27 cellular contexts compared by ENCODE assay signal in the genomic region with DNA sequence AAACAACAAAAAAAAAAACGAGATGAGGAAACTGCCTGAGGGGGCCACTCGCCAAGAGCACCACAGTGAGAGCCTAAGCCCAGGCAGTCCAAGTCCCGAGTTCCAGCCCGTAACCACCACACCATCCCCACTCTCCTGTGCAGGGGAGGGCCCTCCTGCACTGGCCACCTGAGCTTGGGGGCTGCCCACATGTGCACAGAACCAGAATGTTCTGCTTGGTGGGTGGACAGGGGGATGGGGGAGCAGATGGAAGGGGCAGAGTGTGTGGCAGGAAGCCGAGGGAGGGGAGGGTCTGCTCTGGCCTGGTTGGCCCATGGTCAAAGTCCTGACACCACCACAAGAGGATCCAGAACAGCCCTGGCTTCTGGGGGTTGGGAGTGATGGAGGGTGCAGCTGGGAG. TPM values are rescaled to one million over a fixed set of nuclear protein-coding genes. Genes with fewer than 3 reads are reported as not detected.
DNase-seq lines count a peak whose midpoint lies in the region; ATAC-seq and TF ChIP-seq lines count a peak whose summit lies in the region.
"Had no signal": no experiment of that assay in that cellular context is flagged by ENCODE, and none has a peak within 500 bp of the region (broad histone marks: within the 10 kb centered on the region; RNA-seq: fewer than 3 reads in every experiment).

No MANE protein-coding gene starts in this region.

- DNase-seq in M059J (ENCODE audit: low read depth) (peak; percentile 33), upper lobe of right lung (no peak), NCI-H1436 (lab: John Stamatoyannopoulos, UW) (no peak), RPMI8226 (no peak), MG63 (no peak)
- no peak for DNase-seq in naive thymus-derived CD8-positive, alpha-beta T cell
- DNase-seq: BE2C, Calu3, DMS79 treated with DMSO at 0.1 percent for 48 hours, GF-D8, Kasumi-1, MM.1S, NCI-H1417, NCI-H1694 treated with DMSO at 0.1 percent for 48 hours, NCI-H2081, NCI-H2171, NCI-H345, NCI-H510A treated with DMSO at 0.1 percent for 48 hours, NCI-H748 treated with DMSO at 0.1 percent for 48 hours, PC-3, SJCRH30 had no signal

- POLR2A ChIA-PET in HEK293 (lab: Yijun Ruan, JAX) = no interaction called here
- POLR2A ChIA-PET in naive thymus-derived CD8-positive, alpha-beta T cell (lab: Charles Lee) = interaction anchor here (0.7 to 6.9 kb wide), 6 partner anchors 13 to 843 kb away, joined by 3 to 44 read pairs (median 4); partner anchors contain the start of genes MRPS15 and TRAPPC3

- H3K4me3 Mint-ChIP-seq in naive thymus-derived CD8-positive, alpha-beta T cell = peak overlapping the region in 1 of 10 donors; percentile 30
- H3K4me3 Mint-ChIP-seq: GM23338 had no signal

- no peaks in the 10 kb centered on the region for H3K4me1 ChIP-seq in HEK293 (ENCODE audit: control insufficient read depth, insufficient read depth, low read length)
- H3K4me1 ChIP-seq in upper lobe of right lung = no peaks in the 10 kb centered on the region
- H3K4me1 ChIP-seq: BE2C, HAP-1 had no signal

- H3K4me3 ChIP-seq in HEK293 (ENCODE audit: low read depth, low read length) (no peak overlapping the region), upper lobe of right lung (no peak overlapping the region), MG63 (no peak overlapping the region)
- H3K4me3 ChIP-seq: GM23338, HAP-1, SJCRH30 had no signal

- CTCF ChIA-PET in HEK293 (lab: Yijun Ruan, JAX) = interaction anchor here (0.9 to 1.3 kb wide), 2 partner anchors 43 to 82 kb away, joined by 3 to 8 read pairs; partner anchors contain the start of gene TRAPPC3

- H3K9me3 ChIP-seq in HEK293 (ENCODE audit: control insufficient read depth, insufficient read depth, low read depth, low read length) (no peaks in the 10 kb centered on the region), upper lobe of right lung (no peaks in the 10 kb centered on the region), MG63 (no peaks in the 10 kb centered on the region)
- H3K9me3 ChIP-seq: BE2C, HAP-1, SJCRH30 had no signal

- no peak for ATAC-seq in naive thymus-derived CD8-positive, alpha-beta T cell
- peak; percentile 6 for ATAC-seq in upper lobe of right lung
- ATAC-seq: GM23338, PC-3, Right ventricle myocardium inferior, SK-N-SH treated with all-trans-retinoic acid at 6 μM for 48 hours had no signal

- peaks cover 19 to 41% (median 34%) of the 10 kb centered on the region in 4 donors for H3K4me1 Mint-ChIP-seq in naive thymus-derived CD8-positive, alpha-beta T cell
- H3K4me1 Mint-ChIP-seq: GM23338 had no signal

- H3K9me3 Mint-ChIP-seq in naive thymus-derived CD8-positive, alpha-beta T cell = no peaks in the 10 kb centered on the region
- H3K9me3 Mint-ChIP-seq: GM23338 had no signal

- H3K27me3 Mint-ChIP-seq in naive thymus-derived CD8-positive, alpha-beta T cell = no peaks in the 10 kb centered on the region

- TF ChIP-seq CTCF in HEK293 (tag by site-specific recombination; IDR thresholded peaks at IDR 0.05) (no peak), upper lobe of right lung (IDR thresholded peaks at IDR 0.05) (no peak)

- H3K27ac Mint-ChIP-seq in naive thymus-derived CD8-positive, alpha-beta T cell = peak overlapping the region in 6 of 10 donors; percentile 20 to 95 (median 74)
- H3K27ac Mint-ChIP-seq: GM23338 had no signal

- H3K27me3 ChIP-seq in upper lobe of right lung = no peaks in the 10 kb centered on the region
- no peaks in the 10 kb centered on the region for H3K27me3 ChIP-seq in MG63
- H3K27me3 ChIP-seq: BE2C, SJCRH30 had no signal

- H3K27ac ChIP-seq in HEK293 (ENCODE audit: extremely low read depth, low read depth, low read length) = no peak overlapping the region
- H3K27ac ChIP-seq in upper lobe of right lung = no peak overlapping the region
- H3K27ac ChIP-seq: HL-60, SJCRH30 had no signal

- H3K36me3 Mint-ChIP-seq in naive thymus-derived CD8-positive, alpha-beta T cell = no peaks in the 10 kb centered on the region

- H3K36me3 ChIP-seq in HEK293 (ENCODE audit: control insufficient read depth in 2 of 2, insufficient read depth in 1 of 2, low read length in 2 of 2) (no peaks in the 10 kb centered on the region), upper lobe of right lung (no peaks in the 10 kb centered on the region), MG63 (no peaks in the 10 kb centered on the region)
- H3K36me3 ChIP-seq: BE2C, HAP-1, SJCRH30 had no signal

- intact Hi-C loops in upper lobe of right lung (cut with DNase I) = no loop called here

TF ChIP-seq in HEK293, 187 proteins besides CTCF, POLR2A, EP300 and RAD21:
- TF ChIP-seq GLIS2 (tag by site-specific recombination; IDR thresholded peaks at IDR 0.05) (peak; percentile 47), EGR2 (tag by site-specific recombination; IDR thresholded peaks at IDR 0.05; ENCODE audit: low read depth) (0 out of 2 replicates have a peak, but pooled peaks have one; percentile 13), ZNF600 (tag by site-specific recombination; IDR thresholded peaks at IDR 0.05) (peak; percentile 56; the same call in 1 of the 2 replicates)
- TF ChIP-seq, protein P1, sequence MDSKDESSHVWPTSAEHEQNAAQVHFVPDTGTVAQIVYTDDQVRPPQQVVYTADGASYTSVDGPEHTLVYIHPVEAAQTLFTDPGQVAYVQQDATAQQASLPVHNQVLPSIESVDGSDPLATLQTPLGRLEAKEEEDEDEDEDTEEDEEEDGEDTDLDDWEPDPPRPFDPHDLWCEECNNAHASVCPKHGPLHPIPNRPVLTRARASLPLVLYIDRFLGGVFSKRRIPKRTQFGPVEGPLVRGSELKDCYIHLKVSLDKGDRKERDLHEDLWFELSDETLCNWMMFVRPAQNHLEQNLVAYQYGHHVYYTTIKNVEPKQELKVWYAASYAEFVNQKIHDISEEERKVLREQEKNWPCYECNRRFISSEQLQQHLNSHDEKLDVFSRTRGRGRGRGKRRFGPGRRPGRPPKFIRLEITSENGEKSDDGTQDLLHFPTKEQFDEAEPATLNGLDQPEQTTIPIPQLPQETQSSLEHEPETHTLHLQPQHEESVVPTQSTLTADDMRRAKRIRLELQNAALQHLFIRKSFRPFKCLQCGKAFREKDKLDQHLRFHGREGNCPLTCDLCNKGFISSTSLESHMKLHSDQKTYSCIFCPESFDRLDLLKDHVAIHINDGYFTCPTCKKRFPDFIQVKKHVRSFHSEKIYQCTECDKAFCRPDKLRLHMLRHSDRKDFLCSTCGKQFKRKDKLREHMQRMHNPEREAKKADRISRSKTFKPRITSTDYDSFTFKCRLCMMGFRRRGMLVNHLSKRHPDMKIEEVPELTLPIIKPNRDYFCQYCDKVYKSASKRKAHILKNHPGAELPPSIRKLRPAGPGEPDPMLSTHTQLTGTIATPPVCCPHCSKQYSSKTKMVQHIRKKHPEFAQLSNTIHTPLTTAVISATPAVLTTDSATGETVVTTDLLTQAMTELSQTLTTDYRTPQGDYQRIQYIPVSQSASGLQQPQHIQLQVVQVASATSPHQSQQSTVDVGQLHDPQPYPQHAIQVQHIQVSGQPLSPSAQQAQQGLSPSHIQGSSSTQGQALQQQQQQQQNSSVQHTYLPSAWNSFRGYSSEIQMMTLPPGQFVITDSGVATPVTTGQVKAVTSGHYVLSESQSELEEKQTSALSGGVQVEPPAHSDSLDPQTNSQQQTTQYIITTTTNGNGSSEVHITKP (tag by site-specific recombination; IDR thresholded peaks at IDR 0.05) = no peak
TF ChIP-seq in HEK293: peak in this region for 3.

RNA-seq across cellular contexts. Expression of gene ADPRS, which starts 17.6 kb away (rescaled TPM):
- 53.0 and 60.6 TPM in 2 replicates for total RNA-seq in M059J (2014; rRNA removed; shearing (Covaris generic))
- total RNA-seq in naive thymus-derived CD8-positive, alpha-beta T cell = 10 to 100 TPM; 28.3 to 30.4 TPM
- 10 to 100 TPM in 2 of 3 donors, 1 to 10 TPM in 1; 9.9 to 24.8 (median 11.5) TPM for polyA plus RNA-seq in naive thymus-derived CD8-positive, alpha-beta T cell
- 26.9 TPM for total RNA-seq in upper lobe of right lung
- 64.5 and 65.4 TPM in 2 replicates for total RNA-seq in MG63 (2014; rRNA removed; shearing (Covaris generic); ENCODE audit: low replicate concordance)

RNA-seq across cellular contexts. Expression of gene COL8A2, which starts 18.8 kb away (rescaled TPM):
- 1.7 and 2.2 TPM in 2 replicates for total RNA-seq in M059J (2014; rRNA removed; shearing (Covaris generic))
- under 1 TPM; 0.22 to 0.31 TPM for total RNA-seq in naive thymus-derived CD8-positive, alpha-beta T cell
- polyA plus RNA-seq in naive thymus-derived CD8-positive, alpha-beta T cell = under 1 TPM; 0.07 to 0.22 (median 0.15) TPM
- total RNA-seq in upper lobe of right lung = 16.2 TPM
- 0.99 and 1.4 TPM in 2 replicates for total RNA-seq in MG63 (2014; rRNA removed; shearing (Covaris generic); ENCODE audit: low replicate concordance)
- total RNA-seq: Calu3 had no signal

RNA-seq across cellular contexts. Expression of gene TEKT2, which starts 22.4 kb away (rescaled TPM):
- 0.25 TPM in 1 of 2 replicates, not detected in the other for total RNA-seq in M059J (2014; rRNA removed; shearing (Covaris generic))
- not detected for total RNA-seq in naive thymus-derived CD8-positive, alpha-beta T cell
- not detected for polyA plus RNA-seq in naive thymus-derived CD8-positive, alpha-beta T cell
- total RNA-seq in upper lobe of right lung = 0.35 TPM
- total RNA-seq in MG63 (2014; rRNA removed; shearing (Covaris generic); ENCODE audit: low replicate concordance) = not detected in 2 replicates
- total RNA-seq: PC-3, Right ventricle myocardium inferior, SJCRH30 had no signal

RNA-seq across cellular contexts. Expression of gene TRAPPC3, which starts 43.0 kb away (rescaled TPM):
- 132 and 147 TPM in 2 replicates for total RNA-seq in M059J (2014; rRNA removed; shearing (Covaris generic))
- total RNA-seq in naive thymus-derived CD8-positive, alpha-beta T cell = 10 to 100 TPM; 44.6 to 53.7 TPM
- polyA plus RNA-seq in naive thymus-derived CD8-positive, alpha-beta T cell = 100 to 1,000 TPM in 2 of 3 donors, 10 to 100 TPM in 1; 99.9 to 115 (median 110) TPM
- 63.1 TPM for total RNA-seq in upper lobe of right lung
- 158 and 194 TPM in 2 replicates for total RNA-seq in MG63 (2014; rRNA removed; shearing (Covaris generic); ENCODE audit: low replicate concordance)

RNA-seq across cellular contexts. Expression of gene MAP7D1, which starts 49.7 kb away (rescaled TPM):
- 176 and 265 TPM in 2 replicates for total RNA-seq in M059J (2014; rRNA removed; shearing (Covaris generic))
- total RNA-seq in naive thymus-derived CD8-positive, alpha-beta T cell = 100 to 1,000 TPM; 266 to 275 TPM
- polyA plus RNA-seq in naive thymus-derived CD8-positive, alpha-beta T cell = 10 to 100 TPM; 13.3 to 67.1 (median 20.1) TPM
- total RNA-seq in upper lobe of right lung = 114 TPM
- 104 and 154 TPM in 2 replicates for total RNA-seq in MG63 (2014; rRNA removed; shearing (Covaris generic); ENCODE audit: low replicate concordance)
